18 cellular contexts compared by ENCODE assay signal in genomic region chr6:79872986-79873385, GRCh38.
DNase-seq lines count a peak whose midpoint lies in the region; ATAC-seq, FAIRE-seq and TF ChIP-seq lines count a peak whose summit lies in the region.
"Had no signal": no experiment of that assay in that cellular context is flagged by ENCODE, and none has a peak within 500 bp of the region (broad histone marks: within the 10 kb centered on the region; RNA-seq: fewer than 3 reads in every experiment).

No MANE protein-coding gene starts in this region.

- H3K36me3 ChIP-seq in bronchial epithelial cell (ENCODE audit: control insufficient read depth, insufficient read depth, low read length) (no peaks in the 10 kb centered on the region), kidney epithelial cell (ENCODE audit: control insufficient read depth, insufficient read depth, low read length) (no peaks in the 10 kb centered on the region)
- H3K36me3 ChIP-seq: heart left ventricle, right lobe of liver had no signal

- ATAC-seq in HG02610 (IDR thresholded peaks at IDR 0.05; ENCODE audit: unreplicated experiment) (no peak), GM21367 (IDR thresholded peaks at IDR 0.05; ENCODE audit: unreplicated experiment) (no peak)
- ATAC-seq: activated T-cell treated with anti-CD3 and anti-CD28 coated beads, Interleukin-2, amount 50 U/mL, for 4 hours; heart left ventricle; stimulated activated naive CD8-positive, alpha-beta T cell treated with anti-CD3 and anti-CD28 coated beads, Interleukin-15, Interleukin-2, amounts not matched to agents 100 U/mL and 50 U/mL, for 24 hours had no signal

- TF ChIP-seq CTCF in bronchial epithelial cell (IDR thresholded peaks at IDR 0.05; ENCODE audit: insufficient read depth, low read length, severe bottlenecking) (no peak), kidney epithelial cell (IDR thresholded peaks at IDR 0.05; ENCODE audit: insufficient read depth, low read length, poor library complexity, severe bottlenecking) (no peak)

- DNase-seq in EL (peak; percentile 50), NCI-H2227 (lab: John Stamatoyannopoulos, UW; ENCODE audit: unreplicated experiment) (peak; percentile 43), bronchial epithelial cell (ENCODE audit: low read depth) (peak; percentile 99), kidney epithelial cell (ENCODE audit: low read depth) (peak; percentile 51), SHP77 treated with DMSO at 0.1 percent for 48 hours (lab: John Stamatoyannopoulos, UW) (no peak)
- DNase-seq in stimulated activated CD4-positive, alpha-beta T cell treated with anti-CD3 and anti-CD28 coated beads, Interleukin-12 subunit alpha, Interleukin-12 subunit beta, amount 100 ng/mL, for 4 hours = no peak
- DNase-seq: activated CD4-positive, alpha-beta T cell treated with anti-CD3 and anti-CD28 coated beads, Interleukin-2, amount 10 ng/mL, durations not matched to agents 7 days and 5 days; activated T-cell treated with anti-CD3 and anti-CD28 coated beads, Interleukin-2, amount 50 U/mL, for 4 hours; amygdala; C1 segment of cervical spinal cord; H9; heart left ventricle; NCI-H2171; right lobe of liver; stimulated activated naive CD8-positive, alpha-beta T cell treated with anti-CD3 and anti-CD28 coated beads, Interleukin-15, Interleukin-2, amounts not matched to agents 100 U/mL and 50 U/mL, for 24 hours had no signal

- no peak overlapping the region for H3K4me3 ChIP-seq in bronchial epithelial cell (ENCODE audit: low read depth, low read length)
- no peak overlapping the region for H3K4me3 ChIP-seq in kidney epithelial cell (ENCODE audit: low read depth, low read length)
- H3K4me3 ChIP-seq: heart left ventricle, PC-9, right lobe of liver had no signal

- FAIRE-seq in bronchial epithelial cell (lab: Jason Lieb, UNC) = peak; percentile 66

- H3K27me3 ChIP-seq in bronchial epithelial cell (ENCODE audit: control insufficient read depth, insufficient read depth, low read length) = no peaks in the 10 kb centered on the region
- H3K27me3 ChIP-seq in kidney epithelial cell (ENCODE audit: control insufficient read depth, insufficient read depth, low read length) = no peaks in the 10 kb centered on the region
- H3K27me3 ChIP-seq: right lobe of liver had no signal

Comparison
In these comparisons a context has a peak if more than half of its experiments do, and no peak if none do; other contexts are left out.
1. DNase-seq: peak in EL (single experiment), NCI-H2227 (single experiment), bronchial epithelial cell (single experiment) and kidney epithelial cell (single experiment); none in stimulated activated CD4-positive, alpha-beta T cell treated with anti-CD3 and anti-CD28 coated beads, Interleukin-12 subunit alpha, Interleukin-12 subunit beta, amount 100 ng/mL, for 4 hours (single experiment) and SHP77 treated with DMSO at 0.1 percent for 48 hours (single experiment).